ENCODE assay signal across 18 cellular contexts in the genomic region with DNA sequence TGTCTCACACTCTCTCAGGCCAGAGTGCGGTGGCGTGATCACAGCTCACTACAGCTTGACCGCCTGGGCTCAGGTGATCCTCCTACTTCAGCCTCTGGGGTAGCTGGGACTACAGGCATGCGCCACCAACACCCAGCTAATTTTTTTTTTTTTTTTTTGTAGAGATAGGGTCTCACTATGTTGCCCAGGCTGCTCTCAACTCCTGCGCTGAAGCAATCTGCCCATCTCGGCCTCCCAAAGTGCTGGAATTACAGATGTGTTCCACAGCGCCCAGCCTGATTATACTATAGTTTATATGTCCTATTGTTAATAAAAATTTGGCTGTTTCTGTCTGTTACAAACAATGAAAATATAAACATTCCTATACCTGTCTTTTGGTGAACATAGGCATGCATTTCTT.
DNase-seq lines count a peak whose midpoint lies in the region; ATAC-seq and TF ChIP-seq lines count a peak whose summit lies in the region.
"Had no signal": no experiment of that assay in that cellular context is flagged by ENCODE, and none has a peak within 500 bp of the region (broad histone marks: within the 10 kb centered on the region; RNA-seq: fewer than 3 reads in every experiment).

No MANE protein-coding gene starts in this region.

- no peak overlapping the region for H3K4me3 Mint-ChIP-seq in WTC11
- H3K4me3 Mint-ChIP-seq: B cell; CD4-positive, alpha-beta T cell; CD8-positive, alpha-beta T cell had no signal

- peaks cover 3% of the 10 kb centered on the region for H3K79me1 ChIP-seq in trophoblast cell (ENCODE audit: low read length)

- POLR2A ChIA-PET in HEK293 (lab: Yijun Ruan, JAX) (interaction anchor here (0.6 to 0.7 kb wide), 2 partner anchors 42 to 89 kb away, joined by 3 to 5 read pairs; no protein-coding TSS in a partner anchor), WTC11 (lab: Charles Lee) (interaction anchor here (0.6 kb wide), 1 partner anchor 19 kb away, joined by 3 read pairs; no protein-coding TSS in a partner anchor)

- H3K4me3 ChIP-seq in HEK293 (ENCODE audit: low read depth, low read length), result no peak overlapping the region
- no peak overlapping the region for H3K4me3 ChIP-seq in trophoblast cell (ENCODE audit: low read depth, low read length)
- H3K4me3 ChIP-seq: A549; BLaER1 treated with 17β-estradiol and CSF1 and Interleukin-3, amounts not matched to agents 10 nM and 100 nM had no signal

- peaks cover 5% of the 10 kb centered on the region; the same call in 1 of the 2 replicates for H3K4me1 ChIP-seq in HEK293 (ENCODE audit: control insufficient read depth, insufficient read depth, low read length)
- H3K4me1 ChIP-seq in trophoblast cell (ENCODE audit: control insufficient read depth in 1 of 2, insufficient read depth in 2 of 2, low read length in 2 of 2), result peaks cover 13 to 18% of the 10 kb centered on the region in 2 experiments
- H3K4me1 ChIP-seq: BLaER1 treated with 17β-estradiol and CSF1 and Interleukin-3, amounts not matched to agents 10 nM and 100 nM had no signal

- no peak overlapping the region for H2BK12ac ChIP-seq in trophoblast cell (ENCODE audit: low read length)

- no peak overlapping the region for H3K4me2 ChIP-seq in trophoblast cell (ENCODE audit: low read length)
- H3K4me2 ChIP-seq: BLaER1 treated with 17β-estradiol and CSF1 and Interleukin-3, amounts not matched to agents 10 nM and 100 nM had no signal

- no peaks in the 10 kb centered on the region for H3K36me3 Mint-ChIP-seq in WTC11
- H3K36me3 Mint-ChIP-seq: CD8-positive, alpha-beta T cell had no signal

- no peaks in the 10 kb centered on the region for H3K27me3 ChIP-seq in trophoblast cell (ENCODE audit: insufficient read depth, low read length)
- H3K27me3 ChIP-seq: BLaER1 treated with 17β-estradiol and CSF1 and Interleukin-3, amounts not matched to agents 10 nM and 100 nM had no signal

- H2AK5ac ChIP-seq in trophoblast cell (ENCODE audit: low read length), result no peak overlapping the region

- H3K9ac ChIP-seq in trophoblast cell (ENCODE audit: low read length), result no peak overlapping the region
- H3K9ac ChIP-seq: BLaER1 treated with 17β-estradiol and CSF1 and Interleukin-3, amounts not matched to agents 10 nM and 100 nM had no signal

- no peak overlapping the region for H2AFZ ChIP-seq in trophoblast cell (ENCODE audit: insufficient read depth, low read length, poor library complexity)

- DNase-seq in WTC11 (ENCODE audit: low spot score) (no peak), trophoblast cell (no peak), DMS53 (lab: John Stamatoyannopoulos, UW) (no peak), NCI-H1930 (lab: John Stamatoyannopoulos, UW) (no peak)
- DNase-seq: AML-193; CD4-positive, alpha-beta T cell; CD8-positive, alpha-beta T cell; DMS 273 treated with DMSO at 0.1 percent for 48 hours; DMS153; DMS79 treated with DMSO at 0.1 percent for 48 hours; GF-D8 had no signal

- no peak overlapping the region for H3K18ac ChIP-seq in trophoblast cell (ENCODE audit: low read length)

- no peaks in the 10 kb centered on the region for H3K27me3 Mint-ChIP-seq in WTC11 (ENCODE audit: low read depth)
- H3K27me3 Mint-ChIP-seq: B cell had no signal

- no peaks in the 10 kb centered on the region for H3K9me3 ChIP-seq in HEK293 (ENCODE audit: control insufficient read depth, insufficient read depth, low read depth, low read length)
- H3K9me3 ChIP-seq in trophoblast cell (ENCODE audit: insufficient read depth, low read depth, low read length), result no peaks in the 10 kb centered on the region
- H3K9me3 ChIP-seq: A549; BLaER1 treated with 17β-estradiol and CSF1 and Interleukin-3, amounts not matched to agents 10 nM and 100 nM had no signal

- H3K4me1 Mint-ChIP-seq in WTC11, result peaks cover 83% of the 10 kb centered on the region
- H3K4me1 Mint-ChIP-seq: B cell had no signal

- no peak overlapping the region for H4K91ac ChIP-seq in trophoblast cell (ENCODE audit: low read depth, low read length)

- H3K27ac Mint-ChIP-seq in WTC11, result no peak overlapping the region
- H3K27ac Mint-ChIP-seq: B cell; CD4-positive, alpha-beta T cell; CD8-positive, alpha-beta T cell had no signal

- H3K9me3 Mint-ChIP-seq in WTC11, result no peaks in the 10 kb centered on the region
- H3K9me3 Mint-ChIP-seq: CD4-positive, alpha-beta T cell; CD8-positive, alpha-beta T cell had no signal

- no CpG with 5 or more reads among the region's 7 CpGs for WGBS in trophoblast cell (ENCODE audit: extremely low coverage, insufficient coverage, insufficient read length)

- no peak overlapping the region for H4K12ac ChIP-seq in trophoblast cell (ENCODE audit: low read depth, low read length)

- ATAC-seq in WTC11 (no peak), HG02981 (IDR thresholded peaks at IDR 0.05; ENCODE audit: unreplicated experiment) (no peak)
- ATAC-seq: A549; CD8-positive, alpha-beta T cell had no signal

- H3K36me3 ChIP-seq in HEK293 (ENCODE audit: control insufficient read depth in 2 of 2, insufficient read depth in 1 of 2, low read length in 2 of 2), result no peaks in the 10 kb centered on the region
- H3K36me3 ChIP-seq in trophoblast cell (ENCODE audit: control insufficient read depth in 1 of 2, insufficient read depth in 2 of 2, low read length in 2 of 2), result peaks cover 0 to 2% of the 10 kb centered on the region in 2 experiments
- H3K36me3 ChIP-seq: BLaER1 treated with 17β-estradiol and CSF1 and Interleukin-3, amounts not matched to agents 10 nM and 100 nM had no signal

- no peak overlapping the region for H3K14ac ChIP-seq in trophoblast cell (ENCODE audit: low read length)

- TF ChIP-seq CTCF in HEK293 (tag by site-specific recombination; IDR thresholded peaks at IDR 0.05) (no peak), WTC11 (IDR thresholded peaks at IDR 0.05) (no peak)

- H2BK120ac ChIP-seq in trophoblast cell (ENCODE audit: insufficient read depth, low read length, poor library complexity), result no peak overlapping the region

- CTCF ChIA-PET in HEK293 (lab: Yijun Ruan, JAX), result interaction anchor here (0.6 to 1.1 kb wide), 2 partner anchors 8 to 15 kb away, joined by 3 to 4 read pairs; no protein-coding TSS in a partner anchor
- CTCF ChIA-PET in WTC11 (lab: Charles Lee), result interaction anchor here (0.6 to 0.7 kb wide), 2 partner anchors 380 to 449 kb away, joined by 3 read pairs; no protein-coding TSS in a partner anchor

- H3K4ac ChIP-seq in trophoblast cell (ENCODE audit: low read depth, low read length), result peak overlapping the region; percentile 77

- H3K27ac ChIP-seq in HEK293 (ENCODE audit: extremely low read depth, low read depth, low read length) (no peak overlapping the region), trophoblast cell (ENCODE audit: low read depth, low read length) (no peak overlapping the region)
- H3K27ac ChIP-seq: 22Rv1; A549; BLaER1 treated with 17β-estradiol and CSF1 and Interleukin-3, amounts not matched to agents 10 nM and 100 nM; C4-2B had no signal

- no peak overlapping the region for H3K23ac ChIP-seq in trophoblast cell (ENCODE audit: low read length)

- no peak overlapping the region for H4K8ac ChIP-seq in trophoblast cell (ENCODE audit: low read depth, low read length)

- no peak overlapping the region for H2BK5ac ChIP-seq in trophoblast cell (ENCODE audit: low read depth, low read length, poor library complexity)

- H3K79me2 ChIP-seq in trophoblast cell (ENCODE audit: control insufficient read depth, insufficient read depth, low read length, poor library complexity), result peaks cover 41% of the 10 kb centered on the region

TF ChIP-seq in HEK293, 187 proteins besides CTCF, POLR2A, EP300 and RAD21:
- TF ChIP-seq ZNF121 (tag by site-specific recombination; IDR thresholded peaks at IDR 0.05), result peak; percentile 52; the same call in 1 of the 2 replicates
- no peak for TF ChIP-seq ZNF529 (tag by site-specific recombination; IDR thresholded peaks at IDR 0.05; ENCODE audit: insufficient replicate concordance)

TF ChIP-seq in WTC11, 78 proteins besides CTCF, POLR2A, EP300 and RAD21:
- TF ChIP-seq ZNF121 (CRISPR knock-in tag; IDR thresholded peaks at IDR 0.05) (peak; percentile 70; the same call in 1 of the 2 replicates), TP53 (CRISPR knock-in tag; IDR thresholded peaks at IDR 0.05) (no peak)
